In genomic region chr15:58626378-58626777, GRCh38 we compare ENCODE assay signal across 1 cellular context.
TF ChIP-seq lines count a peak whose summit lies in the region.

No MANE protein-coding gene starts in this region.

TF ChIP-seq in SK-N-SH, 30 proteins besides CTCF, POLR2A, EP300 and RAD21:
- TF ChIP-seq MXI1 (IDR thresholded peaks at IDR 0.05; ENCODE audit: low read depth, low read length) (no peak), RFX5 (IDR thresholded peaks at IDR 0.05; ENCODE audit: low read length) (no peak), CHD2 (IDR thresholded peaks at IDR 0.05; ENCODE audit: low read length, partially characterized antibody) (no peak), POLR2AphosphoS5 (IDR thresholded peaks at IDR 0.05; ENCODE audit: low read depth, low read length) (no peak), SMC3 (IDR thresholded peaks at IDR 0.05; ENCODE audit: low read depth, low read length) (no peak), FOSL2 (IDR thresholded peaks at IDR 0.05; ENCODE audit: borderline replicate concordance, low read depth) (no peak), TEAD4 (IDR thresholded peaks at IDR 0.05; ENCODE audit: borderline replicate concordance, insufficient read depth) (no peak), NFIC (IDR thresholded peaks at IDR 0.05; ENCODE audit: borderline replicate concordance) (no peak), TCF12 (IDR thresholded peaks at IDR 0.05) (no peak), YY1 (IDR thresholded peaks at IDR 0.05; ENCODE audit: low read depth) (no peak), SIN3A (IDR thresholded peaks at IDR 0.05; ENCODE audit: borderline replicate concordance, low read depth, low read length) (no peak), RCOR1 (IDR thresholded peaks at IDR 0.05; ENCODE audit: low read length) (no peak), MEF2A (IDR thresholded peaks at IDR 0.05; ENCODE audit: borderline replicate concordance, low read depth) (no peak), ELF1 (IDR thresholded peaks at IDR 0.05) (no peak), EZH2phosphoT487 (IDR thresholded peaks at IDR 0.05; ENCODE audit: borderline replicate concordance, low read depth) (no peak)
- TF ChIP-seq, protein P1, sequence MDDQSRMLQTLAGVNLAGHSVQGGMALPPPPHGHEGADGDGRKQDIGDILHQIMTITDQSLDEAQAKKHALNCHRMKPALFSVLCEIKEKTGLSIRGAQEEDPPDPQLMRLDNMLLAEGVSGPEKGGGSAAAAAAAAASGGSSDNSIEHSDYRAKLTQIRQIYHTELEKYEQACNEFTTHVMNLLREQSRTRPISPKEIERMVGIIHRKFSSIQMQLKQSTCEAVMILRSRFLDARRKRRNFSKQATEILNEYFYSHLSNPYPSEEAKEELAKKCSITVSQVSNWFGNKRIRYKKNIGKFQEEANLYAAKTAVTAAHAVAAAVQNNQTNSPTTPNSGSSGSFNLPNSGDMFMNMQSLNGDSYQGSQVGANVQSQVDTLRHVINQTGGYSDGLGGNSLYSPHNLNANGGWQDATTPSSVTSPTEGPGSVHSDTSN (IDR thresholded peaks at IDR 0.05) = no peak
- TF ChIP-seq, protein P2, sequence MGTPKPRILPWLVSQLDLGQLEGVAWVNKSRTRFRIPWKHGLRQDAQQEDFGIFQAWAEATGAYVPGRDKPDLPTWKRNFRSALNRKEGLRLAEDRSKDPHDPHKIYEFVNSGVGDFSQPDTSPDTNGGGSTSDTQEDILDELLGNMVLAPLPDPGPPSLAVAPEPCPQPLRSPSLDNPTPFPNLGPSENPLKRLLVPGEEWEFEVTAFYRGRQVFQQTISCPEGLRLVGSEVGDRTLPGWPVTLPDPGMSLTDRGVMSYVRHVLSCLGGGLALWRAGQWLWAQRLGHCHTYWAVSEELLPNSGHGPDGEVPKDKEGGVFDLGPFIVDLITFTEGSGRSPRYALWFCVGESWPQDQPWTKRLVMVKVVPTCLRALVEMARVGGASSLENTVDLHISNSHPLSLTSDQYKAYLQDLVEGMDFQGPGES (IDR thresholded peaks at IDR 0.05; ENCODE audit: low read depth, low read length) = no peak
